In genomic region chr22:39350803-39351688, GRCh38 we compare ENCODE assay signal across 8 cellular contexts. TPM values are rescaled to one million over a fixed set of nuclear protein-coding genes. Genes with fewer than 3 reads are reported as not detected.
DNase-seq lines count a peak whose midpoint lies in the region; ATAC-seq and TF ChIP-seq lines count a peak whose summit lies in the region.

No MANE protein-coding gene starts in this region.

- CTCF ChIA-PET in RWPE1 (lab: Yijun Ruan, JAX): no interaction called here

- TF ChIP-seq CTCF in RWPE1 (conservative IDR thresholded peaks at IDR 0.05; ENCODE audit: low read depth) (no peak), fibroblast of villous mesenchyme (IDR thresholded peaks at IDR 0.05; ENCODE audit: insufficient read depth, low read depth, low read length) (no peak), foreskin keratinocyte (conservative IDR thresholded peaks at IDR 0.05) (no peak)

- peaks cover 10% of the 10 kb centered on the region for H3K4me1 ChIP-seq in foreskin keratinocyte

- no peak for ATAC-seq in HG02798 (IDR thresholded peaks at IDR 0.05; ENCODE audit: poor library complexity, unreplicated experiment)
- ATAC-seq in foreskin keratinocyte: no peak

- peak overlapping the region; percentile 8; the same call in 1 of the 2 replicates for H3K27ac ChIP-seq in RWPE1
- no peak overlapping the region for H3K27ac ChIP-seq in foreskin keratinocyte

- POLR2A ChIA-PET in RWPE1 (lab: Yijun Ruan, JAX; ENCODE audit: low non-redundant PET): no interaction called here

- H3K27me3 ChIP-seq in foreskin keratinocyte: peaks cover 12% of the 10 kb centered on the region

- H3K4me3 ChIP-seq in fibroblast of villous mesenchyme (ENCODE audit: low read depth, low read length): peak overlapping the region; percentile 70

- peak; percentile 24 for DNase-seq in D341Med (ENCODE audit: low spot score)
- no peak for DNase-seq in RWPE1 (ENCODE audit: low spot score)
- no peak for DNase-seq in fibroblast of villous mesenchyme (ENCODE audit: low read depth)
- DNase-seq in retina: peak; percentile 31
- no peak for DNase-seq in SHP77 treated with DMSO at 0.1 percent for 48 hours (lab: John Stamatoyannopoulos, UW)
- DNase-seq in middle frontal gyrus (ENCODE audit: extremely low spot score, low spot score): no peak
- no peak for DNase-seq in foreskin keratinocyte

RNA-seq across cellular contexts. Expression of gene SYNGR1, which starts 1.3 kb away (rescaled TPM):
- 8.6 and 12.2 TPM in 2 replicates for total RNA-seq in fibroblast of villous mesenchyme
- 1.1 and 2.1 TPM in 2 replicates for total RNA-seq in foreskin keratinocyte
- polyA plus RNA-seq in foreskin keratinocyte: 3.6 and 5.4 TPM in 2 replicates

RNA-seq across cellular contexts. Expression of gene RPL3, which starts 31.6 kb away (rescaled TPM):
- total RNA-seq in fibroblast of villous mesenchyme (1,795 and 1,805 TPM in 2 replicates), foreskin keratinocyte (1,748 and 1,956 TPM in 2 replicates)
- 2,461 and 2,465 TPM in 2 replicates for polyA plus RNA-seq in foreskin keratinocyte

RNA-seq across cellular contexts. Expression of gene TAB1, which starts 48.5 kb away (rescaled TPM):
- total RNA-seq in fibroblast of villous mesenchyme: 11.6 and 13.4 TPM in 2 replicates
- total RNA-seq in foreskin keratinocyte: 14.6 and 15.3 TPM in 2 replicates
- polyA plus RNA-seq in foreskin keratinocyte: 14.8 and 15.5 TPM in 2 replicates

Comparison
In these comparisons a context has a peak if more than half of its experiments do, and no peak if none do; other contexts are left out.
1. DNase-seq: peak in D341Med (single experiment) and retina (single experiment); none in RWPE1 (single experiment), fibroblast of villous mesenchyme (single experiment), SHP77 treated with DMSO at 0.1 percent for 48 hours (single experiment), middle frontal gyrus (single experiment) and foreskin keratinocyte (0 of 2).